ENCODE assay signal across 12 cellular contexts in genomic region chr16:73063284-73063733, GRCh38. TPM values are rescaled to one million over a fixed set of nuclear protein-coding genes. Genes with fewer than 3 reads are reported as not detected.
DNase-seq lines count a peak whose midpoint lies in the region; TF ChIP-seq lines count a peak whose summit lies in the region.
"Had no signal": no experiment of that assay in that cellular context is flagged by ENCODE, and none has a peak within 500 bp of the region (broad histone marks: within the 10 kb centered on the region; RNA-seq: fewer than 3 reads in every experiment).

No MANE protein-coding gene starts in this region.

- H3K27ac Mint-ChIP-seq in endothelial cell (ENCODE audit: unreplicated experiment), result no peak overlapping the region
- peak overlapping the region; percentile 67 to 90 (median 68) for H3K27ac Mint-ChIP-seq in nephron
- H3K27ac Mint-ChIP-seq: activated naive CD8-positive, alpha-beta T cell treated with anti-CD3 and anti-CD28 coated beads, Interleukin-2, amount 10 ng/mL, durations not matched to agents 7 days and 5 days; memory B cell had no signal

- no peak for DNase-seq in endothelial cell (ENCODE audit: low spot score)
- peak in 1 of 2 donors; percentile 64 for DNase-seq in tibial artery
- no peak for DNase-seq in NCI-H1436 treated with DMSO at 0.1 percent for 48 hours (lab: John Stamatoyannopoulos, UW)
- DNase-seq in NCI-H187 treated with DMSO at 0.1 percent for 48 hours (lab: John Stamatoyannopoulos, UW), result no peak
- no peak for DNase-seq in effector CD4-positive, alpha-beta T cell
- DNase-seq: activated naive CD8-positive, alpha-beta T cell treated with anti-CD3 and anti-CD28 coated beads, Interleukin-2, amount 10 ng/mL, durations not matched to agents 7 days and 5 days; NCI-H1930 had no signal

- no peak overlapping the region for H3K9ac ChIP-seq in HUES6 (ENCODE audit: low read length)

- H3K4me3 ChIP-seq in HUES6 (ENCODE audit: low read depth, low read length) (peak overlapping the region; percentile 26), tibial artery (peak overlapping the region; percentile 84 to 88)
- H3K4me3 ChIP-seq: SJSA1 had no signal

- H3K9me3 ChIP-seq in HUES6 (ENCODE audit: control insufficient read depth, insufficient read depth, low read depth, low read length), result no peaks in the 10 kb centered on the region
- no peaks in the 10 kb centered on the region for H3K9me3 ChIP-seq in tibial artery
- H3K9me3 ChIP-seq: SJSA1 had no signal

- H3K27me3 ChIP-seq in HUES6 (ENCODE audit: control insufficient read depth, insufficient read depth, low read length) (peaks cover 94% of the 10 kb centered on the region), tibial artery (no peaks in the 10 kb centered on the region)
- H3K27me3 ChIP-seq: SJSA1 had no signal

- peaks cover 79% of the 10 kb centered on the region for H3K4me1 ChIP-seq in HUES6 (ENCODE audit: control insufficient read depth, insufficient read depth, low read length)
- peaks cover 6 to 51% (median 38%) of the 10 kb centered on the region in 4 donors for H3K4me1 ChIP-seq in tibial artery

- H3K27me3 Mint-ChIP-seq in endothelial cell (ENCODE audit: unreplicated experiment), result peaks cover 25% of the 10 kb centered on the region
- H3K27me3 Mint-ChIP-seq in nephron (ENCODE audit: low read depth), result peaks cover 92% of the 10 kb centered on the region

- H3K36me3 ChIP-seq in HUES6 (ENCODE audit: control insufficient read depth, insufficient read depth, low read length) (no peaks in the 10 kb centered on the region), tibial artery (no peaks in the 10 kb centered on the region)
- H3K36me3 ChIP-seq: SJSA1 had no signal

- TF ChIP-seq CTCF in endothelial cell (IDR thresholded peaks at IDR 0.05; ENCODE audit: unreplicated experiment) (no peak), nephron (IDR thresholded peaks at IDR 0.05; ENCODE audit: unreplicated experiment in 3 of 3) (no peak), tibial artery (IDR thresholded peaks at IDR 0.05) (no peak)

- H3K4me3 Mint-ChIP-seq in endothelial cell (ENCODE audit: unreplicated experiment) (peak overlapping the region; percentile 12), nephron (peak overlapping the region; percentile 67 to 71 (median 69))
- H3K4me3 Mint-ChIP-seq: memory B cell had no signal

- H3K4me1 Mint-ChIP-seq in endothelial cell (ENCODE audit: unreplicated experiment), result peaks cover 53% of the 10 kb centered on the region
- peaks cover 73% of the 10 kb centered on the region for H3K4me1 Mint-ChIP-seq in nephron

- intact Hi-C loops in tibial artery (cut with DNase I; ENCODE audit: low total_unique reads), result loop anchor here (10.0 kb wide), 1 partner anchor 279 kb away; no protein-coding TSS in a partner anchor

- no peaks in the 10 kb centered on the region for H3K9me3 Mint-ChIP-seq in endothelial cell (ENCODE audit: unreplicated experiment)
- no peaks in the 10 kb centered on the region for H3K9me3 Mint-ChIP-seq in nephron
- H3K9me3 Mint-ChIP-seq: activated naive CD8-positive, alpha-beta T cell treated with anti-CD3 and anti-CD28 coated beads, Interleukin-2, amount 10 ng/mL, durations not matched to agents 7 days and 5 days; memory B cell had no signal

- H3K27ac ChIP-seq in HUES6 (ENCODE audit: low read depth, low read length) (no peak overlapping the region), tibial artery (peak overlapping the region; percentile 99)
- H3K27ac ChIP-seq: SJSA1, VCaP had no signal

- H3K36me3 Mint-ChIP-seq in endothelial cell (ENCODE audit: low read depth, unreplicated experiment) (peaks cover 3% of the 10 kb centered on the region), nephron (ENCODE audit: low read depth) (no peaks in the 10 kb centered on the region)
- H3K36me3 Mint-ChIP-seq: activated naive CD8-positive, alpha-beta T cell treated with anti-CD3 and anti-CD28 coated beads, Interleukin-2, amount 10 ng/mL, durations not matched to agents 7 days and 5 days; memory B cell had no signal

RNA-seq across cellular contexts. Expression of gene ZFHX3, which starts 15.4 kb away (rescaled TPM):
- total RNA-seq in endothelial cell (ENCODE audit: unreplicated experiment), result 17.7 TPM
